Comparison of ENCODE assay signal across 30 cellular contexts in genomic region chr1:8966606-8967005, GRCh38. TPM values are rescaled to one million over a fixed set of nuclear protein-coding genes. Genes with fewer than 3 reads are reported as not detected.
DNase-seq lines count a peak whose midpoint lies in the region; ATAC-seq and TF ChIP-seq lines count a peak whose summit lies in the region.
"Had no signal": no experiment of that assay in that cellular context is flagged by ENCODE, and none has a peak within 500 bp of the region (broad histone marks: within the 10 kb centered on the region; RNA-seq: fewer than 3 reads in every experiment).

No MANE protein-coding gene starts in this region.

- H3K27ac Mint-ChIP-seq in activated T-cell treated with anti-CD3 and anti-CD28 coated beads, Interleukin-2, amount 50 U/mL, for 72 hours = peak overlapping the region; percentile 36
- H3K27ac Mint-ChIP-seq in activated naive CD8-positive, alpha-beta T cell treated with anti-CD3 and anti-CD28 coated beads, Interleukin-2, amount 50 U/mL, for 24 hours = peak overlapping the region; percentile 97
- H3K27ac Mint-ChIP-seq: natural killer cell had no signal

- H2AFZ ChIP-seq in hepatocyte = no peak overlapping the region

- no peaks in the 10 kb centered on the region for H3K9me2 ChIP-seq in hepatocyte (replicated peaks; ENCODE audit: insufficient read depth)

- no peaks in the 10 kb centered on the region for H3K9me3 Mint-ChIP-seq in activated T-cell treated with anti-CD3 and anti-CD28 coated beads, Interleukin-2, amount 50 U/mL, for 72 hours
- H3K9me3 Mint-ChIP-seq in activated naive CD8-positive, alpha-beta T cell treated with anti-CD3 and anti-CD28 coated beads, Interleukin-2, amount 50 U/mL, for 24 hours = no peaks in the 10 kb centered on the region
- H3K9me3 Mint-ChIP-seq: natural killer cell had no signal

- H3K4me3 ChIP-seq in upper lobe of left lung (no peak overlapping the region), hepatocyte (no peak overlapping the region), heart left ventricle (no peak overlapping the region)
- H3K4me3 ChIP-seq: BLaER1, breast epithelium, Peyer's patch, skin epidermis, tibial nerve had no signal

- H3K4me1 ChIP-seq in upper lobe of left lung = peaks cover 0 to 14% (median 8%) of the 10 kb centered on the region in 4 donors
- H3K4me1 ChIP-seq in hepatocyte (ENCODE audit: insufficient read depth) = no peaks in the 10 kb centered on the region
- H3K4me1 ChIP-seq in heart left ventricle = peaks cover 0 to 6% (median 0%) of the 10 kb centered on the region in 12 donors
- H3K4me1 ChIP-seq: breast epithelium had no signal

- H3K4me3 Mint-ChIP-seq in activated T-cell treated with anti-CD3 and anti-CD28 coated beads, Interleukin-2, amount 50 U/mL, for 72 hours = peak overlapping the region; percentile 34 to 38
- peak overlapping the region; percentile 62 for H3K4me3 Mint-ChIP-seq in activated naive CD8-positive, alpha-beta T cell treated with anti-CD3 and anti-CD28 coated beads, Interleukin-2, amount 50 U/mL, for 24 hours
- H3K4me3 Mint-ChIP-seq: natural killer cell had no signal

- H4K20me1 ChIP-seq in hepatocyte (ENCODE audit: insufficient read depth, poor library complexity, severe bottlenecking) = no peaks in the 10 kb centered on the region
- H4K20me1 ChIP-seq: BLaER1 had no signal

- H3K36me3 Mint-ChIP-seq in activated T-cell treated with anti-CD3 and anti-CD28 coated beads, Interleukin-2, amount 50 U/mL, for 72 hours (ENCODE audit: insufficient read depth in 2 of 2) = peaks cover 6 to 10% of the 10 kb centered on the region in 2 donors
- H3K36me3 Mint-ChIP-seq in activated naive CD8-positive, alpha-beta T cell treated with anti-CD3 and anti-CD28 coated beads, Interleukin-2, amount 50 U/mL, for 24 hours (ENCODE audit: low read depth) = peaks cover 20% of the 10 kb centered on the region
- H3K36me3 Mint-ChIP-seq: natural killer cell had no signal

- no peaks in the 10 kb centered on the region for H3K79me2 ChIP-seq in hepatocyte

- H3K4me2 ChIP-seq in hepatocyte = no peak overlapping the region
- H3K4me2 ChIP-seq: BLaER1 had no signal

- H3K27me3 ChIP-seq in upper lobe of left lung (no peaks in the 10 kb centered on the region), hepatocyte (no peaks in the 10 kb centered on the region), heart left ventricle (no peaks in the 10 kb centered on the region)
- H3K27me3 ChIP-seq: BLaER1, breast epithelium, Peyer's patch, tibial nerve had no signal

- DNase-seq in activated T-cell treated with anti-CD3 and anti-CD28 coated beads, Interleukin-2, amount 50 U/mL, for 72 hours = no peak
- no peak for DNase-seq in activated T-cell treated with anti-CD3 and anti-CD28 coated beads, Interleukin-2, amount 50 U/mL, for 1 hour
- DNase-seq in NCI-H187 treated with DMSO at 0.1 percent for 48 hours (lab: John Stamatoyannopoulos, UW) (peak; percentile 38), upper lobe of left lung (peak in 1 of 2 donors; percentile 84), hepatocyte (ENCODE audit: low spot score) (no peak), heart left ventricle (no peak)
- no peak for DNase-seq in activated naive CD8-positive, alpha-beta T cell treated with anti-CD3 and anti-CD28 coated beads, Interleukin-2, amount 50 U/mL, for 24 hours
- DNase-seq: activated effector memory CD4-positive, alpha-beta T cell treated with Interleukin-2 at 50 U/mL for 16 hours; DMS79; effector CD4-positive, alpha-beta T cell; GDM1; H7; left ventricle myocardium superior; midbrain; natural killer cell; NCI-H1048; NCI-H1694 treated with DMSO at 0.1 percent for 48 hours; NCI-H2227 treated with DMSO at 0.1 percent for 48 hours; NCI-H748 treated with DMSO at 0.1 percent for 48 hours; Peyer's patch; retina; stimulated activated CD4-positive, alpha-beta T cell treated with anti-CD3 and anti-CD28 coated beads, Interleukin-1b, Interleukin-23, amount 100 ng/mL, for 48 hours; stimulated activated CD8-positive, alpha-beta memory T cell treated with anti-CD3 and anti-CD28 coated beads, Interleukin-4, amount 100 ng/mL, for 48 hours; SW 1271 had no signal

- H3K27me3 Mint-ChIP-seq in activated T-cell treated with anti-CD3 and anti-CD28 coated beads, Interleukin-2, amount 50 U/mL, for 72 hours (ENCODE audit: low read depth) = no peaks in the 10 kb centered on the region
- H3K27me3 Mint-ChIP-seq in activated naive CD8-positive, alpha-beta T cell treated with anti-CD3 and anti-CD28 coated beads, Interleukin-2, amount 50 U/mL, for 24 hours = no peaks in the 10 kb centered on the region

- TF ChIP-seq POLR2A in upper lobe of left lung (IDR thresholded peaks at IDR 0.05) = no peak
- TF ChIP-seq POLR2A in heart left ventricle (IDR thresholded peaks at IDR 0.05) = no peak

- H3K4me1 Mint-ChIP-seq in activated T-cell treated with anti-CD3 and anti-CD28 coated beads, Interleukin-2, amount 50 U/mL, for 72 hours (ENCODE audit: low read depth) = peaks cover 91% of the 10 kb centered on the region
- H3K4me1 Mint-ChIP-seq in activated naive CD8-positive, alpha-beta T cell treated with anti-CD3 and anti-CD28 coated beads, Interleukin-2, amount 50 U/mL, for 24 hours = peaks cover 81% of the 10 kb centered on the region

- intact Hi-C loops in heart left ventricle (cut with DNase I) = no loop called here

- no peak for ATAC-seq in activated T-cell treated with anti-CD3 and anti-CD28 coated beads, Interleukin-2, amount 50 U/mL, for 72 hours (replicated peaks in 1 of 2)
- ATAC-seq in activated naive CD8-positive, alpha-beta T cell treated with anti-CD3 and anti-CD28 coated beads, Interleukin-2, amount 50 U/mL, for 24 hours = no peak
- peak in 1 of 2 donors; percentile 73 for ATAC-seq in upper lobe of left lung (ENCODE audit: low FRiP score in 2 of 2)
- no peak for ATAC-seq in heart left ventricle
- ATAC-seq: left ventricle myocardium superior, natural killer cell had no signal

- peak in 1 of 4 donors; percentile 55 for TF ChIP-seq EP300 in upper lobe of left lung (IDR thresholded peaks at IDR 0.05)

- no peaks in the 10 kb centered on the region for H3K9me3 ChIP-seq in upper lobe of left lung
- H3K9me3 ChIP-seq in hepatocyte (ENCODE audit: low read depth) = no peaks in the 10 kb centered on the region
- no peaks in the 10 kb centered on the region for H3K9me3 ChIP-seq in heart left ventricle
- H3K9me3 ChIP-seq: BLaER1, breast epithelium, Peyer's patch had no signal

- TF ChIP-seq CTCF in upper lobe of left lung (IDR thresholded peaks at IDR 0.05) (no peak), hepatocyte (IDR thresholded peaks at IDR 0.05; ENCODE audit: poor library complexity) (no peak), heart left ventricle (IDR thresholded peaks at IDR 0.05) (no peak)

- H3K27ac ChIP-seq in upper lobe of left lung (peak overlapping the region in 3 of 4 donors; percentile 8 to 46 (median 18)), hepatocyte (no peak overlapping the region), heart left ventricle (no peak overlapping the region)
- H3K27ac ChIP-seq: BLaER1, breast epithelium, Peyer's patch, skin epidermis, tibial nerve had no signal

- H3K36me3 ChIP-seq in upper lobe of left lung = no peaks in the 10 kb centered on the region
- H3K36me3 ChIP-seq in hepatocyte (replicated peaks; ENCODE audit: insufficient read depth, low read depth) = no peaks in the 10 kb centered on the region
- H3K36me3 ChIP-seq in heart left ventricle = no peaks in the 10 kb centered on the region
- H3K36me3 ChIP-seq: BLaER1, breast epithelium, Peyer's patch, tibial nerve had no signal

- WGBS in upper lobe of left lung, 2 donors = 52 to 91% methylated on average over 4 of the region's 4 CpGs
- WGBS in hepatocyte (ENCODE audit: low lambda C conversion rate, missing lambda C conversion rate) = 94% methylated on average over 4 of the region's 4 CpGs
- WGBS in heart left ventricle, 4 donors = 88 to 98% (median 95%) methylated on average over 4 of the region's 4 CpGs

RNA-seq across cellular contexts. Expression of gene CA6, which starts 20.9 kb away (rescaled TPM):
- total RNA-seq in activated T-cell treated with anti-CD3 and anti-CD28 coated beads, Interleukin-2, amount 50 U/mL, for 72 hours = 1 to 10 TPM; 1.6 to 2.5 TPM
- not detected for total RNA-seq in upper lobe of left lung
- not detected in 2 replicates for total RNA-seq in hepatocyte
- polyA plus RNA-seq in hepatocyte = not detected in 2 replicates
- not detected for total RNA-seq in heart left ventricle
- not detected for polyA plus RNA-seq in heart left ventricle
- total RNA-seq: breast epithelium, H7, left ventricle myocardium superior, natural killer cell, osteocyte, Peyer's patch, tibial nerve had no signal
- polyA plus RNA-seq: AG04450 had no signal

RNA-seq across cellular contexts. Expression of gene SLC2A7, which starts 59.6 kb away (rescaled TPM):
- under 1 TPM in 1 of 2 donors, not detected in 1; 0.22 TPM for total RNA-seq in activated T-cell treated with anti-CD3 and anti-CD28 coated beads, Interleukin-2, amount 50 U/mL, for 72 hours
- total RNA-seq in upper lobe of left lung (not detected), hepatocyte (0.16 and 0.27 TPM in 2 replicates), heart left ventricle (under 1 TPM in 2 of 9 donors, not detected in 7; 0.14 to 0.25 TPM)
- polyA plus RNA-seq in hepatocyte (0.13 and 0.40 TPM in 2 replicates), heart left ventricle (under 1 TPM in 1 of 2 donors, not detected in 1; 0.06 TPM)
- total RNA-seq: breast epithelium, H7, left ventricle myocardium superior, natural killer cell, osteocyte, tibial nerve had no signal
- polyA plus RNA-seq: AG04450 had no signal

Comparison
In these comparisons a context has a peak if more than half of its experiments do, and no peak if none do; other contexts are left out.
1. H3K27ac ChIP-seq: peak in upper lobe of left lung (3 of 4); none in hepatocyte (single experiment) and heart left ventricle (0 of 12).